15 cellular contexts compared by ENCODE assay signal in the genomic region with DNA sequence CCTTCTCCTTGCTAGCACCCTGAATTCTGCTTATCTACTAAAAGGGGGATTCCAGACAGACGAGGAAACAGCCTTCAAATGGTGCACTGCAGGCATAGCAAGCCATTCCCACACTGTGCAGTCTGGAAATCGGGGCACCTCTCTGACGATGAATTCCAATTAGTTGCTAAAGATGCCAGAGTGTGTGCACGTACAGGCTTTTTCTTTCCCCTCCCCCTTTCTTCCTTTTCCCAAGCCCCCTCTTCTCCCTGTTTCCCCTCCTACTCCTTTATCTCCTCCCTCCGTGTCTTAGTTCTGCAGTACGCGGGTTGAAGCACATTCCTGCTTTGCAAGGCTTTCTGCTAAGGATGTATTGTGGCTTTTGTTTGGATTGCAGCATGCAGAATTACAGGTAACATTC. TPM values are rescaled to one million over a fixed set of nuclear protein-coding genes. Genes with fewer than 3 reads are reported as not detected.
DNase-seq lines count a peak whose midpoint lies in the region; ATAC-seq and TF ChIP-seq lines count a peak whose summit lies in the region.
"Had no signal": no experiment of that assay in that cellular context is flagged by ENCODE, and none has a peak within 500 bp of the region (broad histone marks: within the 10 kb centered on the region; RNA-seq: fewer than 3 reads in every experiment).

A gene with protein sequence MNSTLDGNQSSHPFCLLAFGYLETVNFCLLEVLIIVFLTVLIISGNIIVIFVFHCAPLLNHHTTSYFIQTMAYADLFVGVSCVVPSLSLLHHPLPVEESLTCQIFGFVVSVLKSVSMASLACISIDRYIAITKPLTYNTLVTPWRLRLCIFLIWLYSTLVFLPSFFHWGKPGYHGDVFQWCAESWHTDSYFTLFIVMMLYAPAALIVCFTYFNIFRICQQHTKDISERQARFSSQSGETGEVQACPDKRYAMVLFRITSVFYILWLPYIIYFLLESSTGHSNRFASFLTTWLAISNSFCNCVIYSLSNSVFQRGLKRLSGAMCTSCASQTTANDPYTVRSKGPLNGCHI (plus strand): TSS at position 316 of the 400 bp plus-strand sequence. CDS start 900 bp downstream, outside the sequence.

- H3K4me1 ChIP-seq in gastrocnemius medialis, result peaks cover 29 to 50% of the 10 kb centered on the region in 2 donors
- H3K4me1 ChIP-seq: foreskin keratinocyte had no signal

- no peaks in the 10 kb centered on the region for H3K9me3 ChIP-seq in gastrocnemius medialis

- no peak for TF ChIP-seq CTCF in gastrocnemius medialis (IDR thresholded peaks at IDR 0.05 in 4 of 5, conservative IDR thresholded peaks at IDR 0.05 in 1 of 5)

- H3K4me1 Mint-ChIP-seq in natural killer cell treated with Interleukin-12 subunit alpha and Interleukin-12 subunit beta and Interleukin-15 and Interleukin-18, amount 100 ng/mL, for 72 hours (ENCODE audit: low read depth in 2 of 2), result peaks cover 5 to 8% of the 10 kb centered on the region in 2 donors
- peaks cover 5 to 19% (median 18%) of the 10 kb centered on the region in 4 donors for H3K4me1 Mint-ChIP-seq in naive thymus-derived CD8-positive, alpha-beta T cell

- peak; percentile 50 for DNase-seq in G401 (ENCODE audit: low spot score)
- peak; percentile 10 for DNase-seq in cerebellum (ENCODE audit: low spot score)
- DNase-seq in iPS-NIHi7 (ENCODE audit: extremely low spot score), result peak; percentile 14
- no peak for DNase-seq in gastrocnemius medialis
- DNase-seq in natural killer cell treated with Interleukin-12 subunit alpha and Interleukin-12 subunit beta and Interleukin-15 and Interleukin-18, amount 100 ng/mL, for 72 hours (ENCODE audit: low spot score), result no peak
- no peak for DNase-seq in COLO668 (lab: John Stamatoyannopoulos, UW; ENCODE audit: unreplicated experiment)
- DNase-seq in DMS79 treated with DMSO at 0.1 percent for 48 hours (lab: John Stamatoyannopoulos, UW), result no peak
- DNase-seq in naive thymus-derived CD8-positive, alpha-beta T cell, result no peak
- DNase-seq: activated CD4-positive, alpha-beta T cell treated with anti-CD3 and anti-CD28 coated beads, Interleukin-2, amount 50 U/mL, for 4 hours; activated effector memory CD4-positive, alpha-beta T cell treated with Interleukin-2 at 50 U/mL for 16 hours; cortex of kidney; foreskin keratinocyte; HFFc6; NCI-H187 treated with DMSO at 0.1 percent for 48 hours had no signal

- no peak for ATAC-seq in gastrocnemius medialis
- ATAC-seq in natural killer cell treated with Interleukin-12 subunit alpha and Interleukin-12 subunit beta and Interleukin-15 and Interleukin-18, amount 100 ng/mL, for 72 hours, result no peak
- ATAC-seq in naive thymus-derived CD8-positive, alpha-beta T cell, result no peak

- H3K36me3 Mint-ChIP-seq in natural killer cell treated with Interleukin-12 subunit alpha and Interleukin-12 subunit beta and Interleukin-15 and Interleukin-18, amount 100 ng/mL, for 72 hours, result peaks cover 9% of the 10 kb centered on the region
- peaks cover 0 to 55% (median 15%) of the 10 kb centered on the region in 3 donors for H3K36me3 Mint-ChIP-seq in naive thymus-derived CD8-positive, alpha-beta T cell

- intact Hi-C loops in gastrocnemius medialis (cut with DNase I; ENCODE audit: low total_unique reads), result no loop called here

- H3K4me3 ChIP-seq in gastrocnemius medialis, result peak within 1 kb of the TSS in 1 of 4 donors; percentile 25

- POLR2A ChIA-PET in naive thymus-derived CD8-positive, alpha-beta T cell (lab: Charles Lee), result no interaction called here

- in situ Hi-C loops in G401 (cut with HindIII; ENCODE audit: low sequenced_read_pairs), result no loop called here
- in situ Hi-C loops in gastrocnemius medialis (cut with MboI; ENCODE audit: low sequenced_read_pairs in 4 of 4), result no loop called here

- no peak within 1 kb of the TSS for H3K27ac Mint-ChIP-seq in natural killer cell treated with Interleukin-12 subunit alpha and Interleukin-12 subunit beta and Interleukin-15 and Interleukin-18, amount 100 ng/mL, for 72 hours
- H3K27ac Mint-ChIP-seq in naive thymus-derived CD8-positive, alpha-beta T cell, result peak within 1 kb of the TSS in 1 of 10 donors; percentile 18
- H3K27ac Mint-ChIP-seq: HFFc6, progenitor cell of endocrine pancreas had no signal

- no peaks in the 10 kb centered on the region for H3K27me3 Mint-ChIP-seq in natural killer cell treated with Interleukin-12 subunit alpha and Interleukin-12 subunit beta and Interleukin-15 and Interleukin-18, amount 100 ng/mL, for 72 hours
- H3K27me3 Mint-ChIP-seq in naive thymus-derived CD8-positive, alpha-beta T cell, result no peaks in the 10 kb centered on the region
- H3K27me3 Mint-ChIP-seq: progenitor cell of endocrine pancreas had no signal

- no peaks in the 10 kb centered on the region for H3K36me3 ChIP-seq in gastrocnemius medialis

- peak within 1 kb of the TSS; percentile 54 to 74 (median 66) for H3K27ac ChIP-seq in gastrocnemius medialis
- H3K27ac ChIP-seq: foreskin keratinocyte had no signal

- no peak for TF ChIP-seq POLR2A in gastrocnemius medialis (IDR thresholded peaks at IDR 0.05)

- no peak within 1 kb of the TSS for H3K4me3 Mint-ChIP-seq in natural killer cell treated with Interleukin-12 subunit alpha and Interleukin-12 subunit beta and Interleukin-15 and Interleukin-18, amount 100 ng/mL, for 72 hours
- no peak within 1 kb of the TSS for H3K4me3 Mint-ChIP-seq in naive thymus-derived CD8-positive, alpha-beta T cell
- H3K4me3 Mint-ChIP-seq: HFFc6 had no signal

- no peaks in the 10 kb centered on the region for H3K9me3 Mint-ChIP-seq in natural killer cell treated with Interleukin-12 subunit alpha and Interleukin-12 subunit beta and Interleukin-15 and Interleukin-18, amount 100 ng/mL, for 72 hours
- no peaks in the 10 kb centered on the region for H3K9me3 Mint-ChIP-seq in naive thymus-derived CD8-positive, alpha-beta T cell
- H3K9me3 Mint-ChIP-seq: HFFc6 had no signal

- H3K27me3 ChIP-seq in gastrocnemius medialis, result no peaks in the 10 kb centered on the region
- H3K27me3 ChIP-seq: foreskin keratinocyte had no signal

RNA-seq across cellular contexts. Expression of the gene that starts here (rescaled TPM):
- total RNA-seq in G401 (2014; rRNA removed; shearing (Covaris generic)), result 0.12 TPM in 1 of 2 replicates, not detected in the other
- total RNA-seq in cerebellum, result 13.5 TPM
- total RNA-seq in gastrocnemius medialis, result 1 to 10 TPM in 2 of 4 donors, not detected in 2; 1.3 to 1.8 TPM
- total RNA-seq in natural killer cell treated with Interleukin-12 subunit alpha and Interleukin-12 subunit beta and Interleukin-15 and Interleukin-18, amount 100 ng/mL, for 72 hours, result 1 to 10 TPM; 1.4 to 3.0 TPM
- total RNA-seq in naive thymus-derived CD8-positive, alpha-beta T cell, result under 1 TPM; 0.60 to 0.91 TPM
- polyA plus RNA-seq in naive thymus-derived CD8-positive, alpha-beta T cell, result not detected
- polyA plus RNA-seq: foreskin keratinocyte had no signal

Comparison
In these comparisons a context has a peak if more than half of its experiments do, and no peak if none do; other contexts are left out.
1. Peak in DNase-seq in G401; RNA of the gene not detected or under 1 TPM.
2. DNase-seq: peak in cerebellum (single experiment) and iPS-NIHi7 (single experiment); none in gastrocnemius medialis (0 of 2), natural killer cell treated with Interleukin-12 subunit alpha and Interleukin-12 subunit beta and Interleukin-15 and Interleukin-18, amount 100 ng/mL, for 72 hours (single experiment), COLO668 (single experiment), DMS79 treated with DMSO at 0.1 percent for 48 hours (single experiment) and naive thymus-derived CD8-positive, alpha-beta T cell (0 of 10).